In genomic region chr6:159967621-159968020, GRCh38 we compare ENCODE assay signal across 7 cellular contexts. TPM values are rescaled to one million over a fixed set of nuclear protein-coding genes. Genes with fewer than 3 reads are reported as not detected.
DNase-seq lines count a peak whose midpoint lies in the region; ATAC-seq and TF ChIP-seq lines count a peak whose summit lies in the region.
"Not testable (repeated sequence)": the region's sequence is repeated elsewhere in the genome, so short reads cannot be mapped to it uniquely, and the experiment has no call there.

No MANE protein-coding gene starts in this region.

- not testable (repeated sequence) for H3K9me2 ChIP-seq in Karpas-422 (replicated peaks; ENCODE audit: insufficient read depth, low read length)

- H3K27me3 Mint-ChIP-seq in CD4-positive, alpha-beta memory T cell = not testable (repeated sequence)
- peaks cover 23% of the 10 kb centered on the region for H3K27me3 Mint-ChIP-seq in activated CD8-positive, alpha-beta memory T cell treated with anti-CD3 and anti-CD28 coated beads, Interleukin-2, amount 10 ng/mL, durations not matched to agents 7 days and 5 days
- H3K27me3 Mint-ChIP-seq in brain = peaks cover 47% of the 10 kb centered on the region
- peaks cover 0 to 39% (median 0%) of the 10 kb centered on the region in 5 donors for H3K27me3 Mint-ChIP-seq in naive thymus-derived CD4-positive, alpha-beta T cell

- H2AFZ ChIP-seq in Karpas-422 (ENCODE audit: low read length) = not testable (repeated sequence)
- peak overlapping the region; percentile 92 for H2AFZ ChIP-seq in parathyroid adenoma

- DNase-seq in CD4-positive, alpha-beta memory T cell; Karpas-422; SK-N-MC (ENCODE audit: low read depth, low spot score); activated CD8-positive, alpha-beta memory T cell treated with anti-CD3 and anti-CD28 coated beads, Interleukin-2, amount 10 ng/mL, durations not matched to agents 7 days and 5 days; naive thymus-derived CD4-positive, alpha-beta T cell: not testable (repeated sequence)

- H3K4me2 ChIP-seq in Karpas-422 (ENCODE audit: low read depth, low read length, poor library complexity, severe bottlenecking) = peak overlapping the region; percentile 80
- not testable (repeated sequence) for H3K4me2 ChIP-seq in parathyroid adenoma (ENCODE audit: low read length)

- H3K4me3 Mint-ChIP-seq in CD4-positive, alpha-beta memory T cell = peak overlapping the region in 1 of 8 donors; percentile 34
- peak overlapping the region; percentile 79 for H3K4me3 Mint-ChIP-seq in activated CD8-positive, alpha-beta memory T cell treated with anti-CD3 and anti-CD28 coated beads, Interleukin-2, amount 10 ng/mL, durations not matched to agents 7 days and 5 days
- peak overlapping the region; percentile 89 to 94 (median 90) for H3K4me3 Mint-ChIP-seq in brain
- peak overlapping the region in 2 of 10 donors; percentile 9 to 89 for H3K4me3 Mint-ChIP-seq in naive thymus-derived CD4-positive, alpha-beta T cell

- H3K4me1 ChIP-seq in CD4-positive, alpha-beta memory T cell (ENCODE audit: insufficient read depth, low read length) = peaks cover 34% of the 10 kb centered on the region
- peaks cover 18% of the 10 kb centered on the region for H3K4me1 ChIP-seq in Karpas-422 (ENCODE audit: low read length)
- peaks cover 18 to 25% of the 10 kb centered on the region in 2 donors for H3K4me1 ChIP-seq in naive thymus-derived CD4-positive, alpha-beta T cell (ENCODE audit: control insufficient read depth in 2 of 2, insufficient read depth in 2 of 2, low read length in 2 of 2)
- H3K4me1 ChIP-seq in parathyroid adenoma = not testable (repeated sequence)

- H3K27me3 ChIP-seq in CD4-positive, alpha-beta memory T cell (ENCODE audit: insufficient read depth, low read length); Karpas-422 (ENCODE audit: low read length); naive thymus-derived CD4-positive, alpha-beta T cell (ENCODE audit: control insufficient read depth in 2 of 2, insufficient read depth in 2 of 2, low read length in 2 of 2); parathyroid adenoma (ENCODE audit: control insufficient read depth, insufficient read depth, low read length): not testable (repeated sequence)

- peak overlapping the region in 4 of 7 donors; percentile 29 to 89 (median 50) for H3K27ac Mint-ChIP-seq in CD4-positive, alpha-beta memory T cell
- H3K27ac Mint-ChIP-seq in activated CD8-positive, alpha-beta memory T cell treated with anti-CD3 and anti-CD28 coated beads, Interleukin-2, amount 10 ng/mL, durations not matched to agents 7 days and 5 days; brain: not testable (repeated sequence)
- H3K27ac Mint-ChIP-seq in naive thymus-derived CD4-positive, alpha-beta T cell = peak overlapping the region in 5 of 9 donors; percentile 53 to 86 (median 79)

- not testable (repeated sequence) for H3K4me3 ChIP-seq in CD4-positive, alpha-beta memory T cell (ENCODE audit: low read length in 2 of 2); Karpas-422 (ENCODE audit: low read length); SK-N-MC; naive thymus-derived CD4-positive, alpha-beta T cell (ENCODE audit: low read length); parathyroid adenoma (ENCODE audit: low read depth, low read length)

- not testable (repeated sequence) for H3K36me3 Mint-ChIP-seq in CD4-positive, alpha-beta memory T cell; activated CD8-positive, alpha-beta memory T cell treated with anti-CD3 and anti-CD28 coated beads, Interleukin-2, amount 10 ng/mL, durations not matched to agents 7 days and 5 days; brain
- H3K36me3 Mint-ChIP-seq in naive thymus-derived CD4-positive, alpha-beta T cell = peaks cover 0 to 11% (median 0%) of the 10 kb centered on the region in 5 donors

- H3K9me3 ChIP-seq in CD4-positive, alpha-beta memory T cell (ENCODE audit: control insufficient read depth in 1 of 2, low read length in 2 of 2); Karpas-422 (ENCODE audit: low read length); SK-N-MC (ENCODE audit: low read depth, low read length); naive thymus-derived CD4-positive, alpha-beta T cell (ENCODE audit: control insufficient read depth in 2 of 3, low read length in 3 of 3); parathyroid adenoma (ENCODE audit: control insufficient read depth, low read length): not testable (repeated sequence)

- not testable (repeated sequence) for H3K79me2 ChIP-seq in Karpas-422 (ENCODE audit: low read length); parathyroid adenoma

- H3K36me3 ChIP-seq in CD4-positive, alpha-beta memory T cell (ENCODE audit: insufficient read depth, low read length); Karpas-422 (ENCODE audit: insufficient read depth, low read length); SK-N-MC (ENCODE audit: insufficient read depth, low read length); naive thymus-derived CD4-positive, alpha-beta T cell (ENCODE audit: control insufficient read depth in 2 of 3, insufficient read depth in 3 of 3, low read length in 3 of 3); parathyroid adenoma (ENCODE audit: control insufficient read depth, insufficient read depth, low read length): not testable (repeated sequence)

- CTCF ChIA-PET in CD4-positive, alpha-beta memory T cell (lab: Charles Lee; ENCODE audit: partially characterized antibody) = interaction anchor here (0.7 to 2.3 kb wide), 6 partner anchors 8 to 552 kb away, joined by 3 to 8 read pairs (median 4); no protein-coding TSS in a partner anchor
- CTCF ChIA-PET in activated CD8-positive, alpha-beta memory T cell treated with anti-CD3 and anti-CD28 coated beads, Interleukin-2, amount 10 ng/mL, durations not matched to agents 7 days and 5 days (lab: Charles Lee) = interaction anchor here (0.8 to 1.4 kb wide), 2 partner anchors 15 to 20 kb away, joined by 3 read pairs; no protein-coding TSS in a partner anchor
- CTCF ChIA-PET in naive thymus-derived CD4-positive, alpha-beta T cell (lab: Charles Lee) = interaction anchor here (0.7 kb wide), 1 partner anchor 10 kb away, joined by 3 read pairs; no protein-coding TSS in a partner anchor

- not testable (repeated sequence) for TF ChIP-seq CTCF in brain (conservative IDR thresholded peaks at IDR 0.05); parathyroid adenoma (IDR thresholded peaks at IDR 0.05)

- not testable (repeated sequence) for H3K9me3 Mint-ChIP-seq in CD4-positive, alpha-beta memory T cell; activated CD8-positive, alpha-beta memory T cell treated with anti-CD3 and anti-CD28 coated beads, Interleukin-2, amount 10 ng/mL, durations not matched to agents 7 days and 5 days (ENCODE audit: low read depth); brain; naive thymus-derived CD4-positive, alpha-beta T cell

- H3K27ac ChIP-seq in CD4-positive, alpha-beta memory T cell (ENCODE audit: low read depth, low read length); Karpas-422 (ENCODE audit: low read length); SK-N-MC; naive thymus-derived CD4-positive, alpha-beta T cell (ENCODE audit: low read depth, low read length); parathyroid adenoma: not testable (repeated sequence)

- H3K9ac ChIP-seq in Karpas-422 (ENCODE audit: low read length) (peak overlapping the region; percentile 82; the same call in 1 of the 2 replicates), SK-N-MC (ENCODE audit: insufficient read length) (peak overlapping the region; percentile 96)
- not testable (repeated sequence) for H3K9ac ChIP-seq in parathyroid adenoma

- POLR2A ChIA-PET in CD4-positive, alpha-beta memory T cell (lab: Charles Lee; ENCODE audit: partially characterized antibody) = interaction anchor here (0.8 to 7.6 kb wide), 9 partner anchors 9 to 274 kb away, joined by 3 to 68 read pairs (median 5); partner anchors contain the start of genes MRPL18, TCP1 and WTAP
- POLR2A ChIA-PET in naive thymus-derived CD4-positive, alpha-beta T cell (lab: Charles Lee) = interaction anchor here (0.9 to 8.2 kb wide), 8 partner anchors 14 to 273 kb away, joined by 3 to 60 read pairs (median 7); partner anchors contain the start of genes MRPL18, TCP1 and WTAP

- H3K4me1 Mint-ChIP-seq in CD4-positive, alpha-beta memory T cell = peaks cover 20 to 35% (median 28%) of the 10 kb centered on the region in 4 donors
- H3K4me1 Mint-ChIP-seq in activated CD8-positive, alpha-beta memory T cell treated with anti-CD3 and anti-CD28 coated beads, Interleukin-2, amount 10 ng/mL, durations not matched to agents 7 days and 5 days = peaks cover 35% of the 10 kb centered on the region
- peaks cover 28% of the 10 kb centered on the region for H3K4me1 Mint-ChIP-seq in brain
- peaks cover 21 to 33% (median 27%) of the 10 kb centered on the region in 7 donors for H3K4me1 Mint-ChIP-seq in naive thymus-derived CD4-positive, alpha-beta T cell

- not testable (repeated sequence) for ATAC-seq in activated CD8-positive, alpha-beta memory T cell treated with anti-CD3 and anti-CD28 coated beads, Interleukin-2, amount 10 ng/mL, durations not matched to agents 7 days and 5 days; naive thymus-derived CD4-positive, alpha-beta T cell

- intact Hi-C loops in CD4-positive, alpha-beta memory T cell (cut with micrococcal nuclease) = loop anchor here (1.0 to 2.0 kb wide), 2 partner anchors 179 to 240 kb away; partner anchors contain the start of genes TCP1 and WTAP
- intact Hi-C loops in naive thymus-derived CD4-positive, alpha-beta T cell (cut with micrococcal nuclease) = loop anchor here (1.0 to 10.0 kb wide), 9 partner anchors 47 to 495 kb away; partner anchors contain the start of genes ACAT2 (in 2 of the 2), WTAP (in 2 of the 2), SOD2 (in 1 of the 2) and TCP1 (in 1 of the 2)

- H4K20me1 ChIP-seq in Karpas-422 (ENCODE audit: insufficient read depth, low read depth, low read length) = peaks cover 15% of the 10 kb centered on the region

RNA-seq across cellular contexts. Expression of gene IGF2R, which starts 1.3 kb away (rescaled TPM):
- total RNA-seq in CD4-positive, alpha-beta memory T cell = 10 to 100 TPM; 77.5 to 79.2 TPM
- polyA plus RNA-seq in CD4-positive, alpha-beta memory T cell = 10 to 100 TPM in 1 of 2 donors, 1 to 10 TPM in 1; 4.5 to 18.7 TPM
- total RNA-seq in Karpas-422 (2014; rRNA removed; shearing (Covaris generic); ENCODE audit: low replicate concordance) = 9.6 and 10.5 TPM in 2 replicates
- 10 to 100 TPM; 74.5 to 83.1 TPM for total RNA-seq in activated CD8-positive, alpha-beta memory T cell treated with anti-CD3 and anti-CD28 coated beads, Interleukin-2, amount 10 ng/mL, durations not matched to agents 7 days and 5 days
- polyA plus RNA-seq in brain (ENCODE audit: insufficient read depth, low read depth, low replicate concordance) = 29.2 TPM
- 10 to 100 TPM; 59.1 to 79.2 (median 74.2) TPM for total RNA-seq in naive thymus-derived CD4-positive, alpha-beta T cell
- polyA plus RNA-seq in naive thymus-derived CD4-positive, alpha-beta T cell = 10 to 100 TPM in 1 of 2 donors, 1 to 10 TPM in 1; 8.7 to 18.9 TPM
